Comparison of ENCODE assay signal across 9 cellular contexts in genomic region chr11:13680501-13681264, GRCh38. TPM values are rescaled to one million over a fixed set of nuclear protein-coding genes. Genes with fewer than 3 reads are reported as not detected.
DNase-seq lines count a peak whose midpoint lies in the region; ATAC-seq, FAIRE-seq and TF ChIP-seq lines count a peak whose summit lies in the region.
"Had no signal": no experiment of that assay in that cellular context is flagged by ENCODE, and none has a peak within 500 bp of the region (broad histone marks: within the 10 kb centered on the region; RNA-seq: fewer than 3 reads in every experiment).

No MANE protein-coding gene starts in this region.

- TF ChIP-seq CTCF in prostate gland (IDR thresholded peaks at IDR 0.05), result no peak

- H3K4me3 ChIP-seq in MG63, result no peak overlapping the region
- H3K4me3 ChIP-seq in right cardiac atrium (ENCODE audit: low read length), result no peak overlapping the region
- H3K4me3 ChIP-seq in prostate gland, result no peak overlapping the region

- no peaks in the 10 kb centered on the region; the same call in 1 of the 2 replicates for H3K36me3 ChIP-seq in MG63
- H3K36me3 ChIP-seq in prostate gland, result no peaks in the 10 kb centered on the region

- H3K27ac ChIP-seq in right cardiac atrium (ENCODE audit: low read length) (no peak overlapping the region), prostate gland (no peak overlapping the region)

- intact Hi-C loops in right cardiac atrium (cut with DNase I), result no loop called here
- intact Hi-C loops in prostate gland (cut with DNase I), result no loop called here

- 78% methylated on average over 4 of the region's 4 CpGs for WGBS in right cardiac atrium
- WGBS in prostate gland, result 84% methylated on average over 4 of the region's 4 CpGs

- ATAC-seq in GM18511 (IDR thresholded peaks at IDR 0.05; ENCODE audit: unreplicated experiment), result peak; percentile 85
- ATAC-seq in GM21825 (IDR thresholded peaks at IDR 0.05; ENCODE audit: unreplicated experiment), result peak; percentile 84
- peak; percentile 66 to 68 for ATAC-seq in right cardiac atrium

- DNase-seq in MG63, result peak; percentile 3
- DNase-seq in right cardiac atrium, result no peak
- no peak for DNase-seq in prostate gland (ENCODE audit: low spot score)
- DNase-seq in HTR-8/SVneo (ENCODE audit: insufficient read length, low spot score), result no peak
- no peak for DNase-seq in H54 (ENCODE audit: insufficient read length, low spot score)
- DNase-seq in stimulated activated CD4-positive, alpha-beta T cell treated with anti-CD3 and anti-CD28 coated beads, Interleukin-4, amount 100 ng/mL, for 4 hours, result no peak
- DNase-seq: NCI-H2081 had no signal

- no peak for TF ChIP-seq POLR2A in prostate gland (IDR thresholded peaks at IDR 0.05)
- no peak for TF ChIP-seq POLR2A in H54 (IDR thresholded peaks at IDR 0.05; ENCODE audit: low read depth, low read length)

- H3K27me3 ChIP-seq in MG63, result no peaks in the 10 kb centered on the region
- no peaks in the 10 kb centered on the region for H3K27me3 ChIP-seq in right cardiac atrium (ENCODE audit: control insufficient read depth, insufficient read depth)
- H3K27me3 ChIP-seq in prostate gland (replicated peaks; ENCODE audit: insufficient read depth), result no peaks in the 10 kb centered on the region

- FAIRE-seq in HTR-8/SVneo (lab: Jason Lieb, UNC) (no peak), H54 (lab: Jason Lieb, UNC) (no peak)

- H3K4me1 ChIP-seq in right cardiac atrium (ENCODE audit: control insufficient read depth, insufficient read depth, low read length), result peaks cover 6% of the 10 kb centered on the region
- H3K4me1 ChIP-seq in prostate gland (replicated peaks), result no peaks in the 10 kb centered on the region

- H3K9me3 ChIP-seq in MG63, result no peaks in the 10 kb centered on the region
- no peaks in the 10 kb centered on the region for H3K9me3 ChIP-seq in right cardiac atrium (ENCODE audit: control insufficient read depth, low read length)
- no peaks in the 10 kb centered on the region for H3K9me3 ChIP-seq in prostate gland

RNA-seq across cellular contexts. Expression of gene FAR1, which starts 12.2 kb away (rescaled TPM):
- total RNA-seq in MG63 (2014; rRNA removed; shearing (Covaris generic); ENCODE audit: low replicate concordance), result 16.2 and 45.9 TPM in 2 replicates
- total RNA-seq in right cardiac atrium (10 to 100 TPM; 32.7 to 37.9 (median 34.3) TPM), prostate gland (10 to 100 TPM; 24.5 to 28.0 TPM)
- 13.6 TPM for polyA plus RNA-seq in right cardiac atrium
